In genomic region chr7:25216837-25217236, GRCh38 we compare ENCODE assay signal across 8 cellular contexts. TPM values are rescaled to one million over a fixed set of nuclear protein-coding genes. Genes with fewer than 3 reads are reported as not detected.
DNase-seq lines count a peak whose midpoint lies in the region; ATAC-seq, FAIRE-seq and TF ChIP-seq lines count a peak whose summit lies in the region.

No MANE protein-coding gene starts in this region.

- H3K36me3 Mint-ChIP-seq in CD14-positive monocyte: no peaks in the 10 kb centered on the region

- no peak for FAIRE-seq in bronchial epithelial cell (lab: Jason Lieb, UNC)

- intact Hi-C loops in CD14-positive monocyte (cut with micrococcal nuclease): no loop called here

- no peak overlapping the region for H3K4me3 Mint-ChIP-seq in CD14-positive monocyte

- DNase-seq in CD14-positive monocyte (ENCODE audit: low spot score) (no peak), HCEC 1CT (peak; percentile 44), NCI-H446 treated with DMSO at 0.1 percent for 48 hours (lab: John Stamatoyannopoulos, UW) (peak; percentile 33), bronchial epithelial cell (ENCODE audit: low read depth) (peak; percentile 60), lung microvascular endothelial cell (ENCODE audit: low read depth in 2 of 2) (peak; percentile 43 to 70)
- DNase-seq in activated naive CD4-positive, alpha-beta T cell treated with anti-CD3 and anti-CD28 coated beads, Interleukin-2, amount 50 U/mL, for 16 hours: no peak
- DNase-seq in stimulated activated naive CD4-positive, alpha-beta T cell treated with Interleukin-2 at 50 U/mL for 16 hours (lab: John Stamatoyannopoulos, UW): no peak

- no peaks in the 10 kb centered on the region for H3K4me1 Mint-ChIP-seq in CD14-positive monocyte

- H3K9me3 Mint-ChIP-seq in CD14-positive monocyte: peaks cover 0 to under 1% (median 0%) of the 10 kb centered on the region in 7 donors

- H3K27ac Mint-ChIP-seq in CD14-positive monocyte: no peak overlapping the region

- H3K27me3 ChIP-seq in bronchial epithelial cell (ENCODE audit: control insufficient read depth, insufficient read depth, low read length): no peaks in the 10 kb centered on the region

- H3K36me3 ChIP-seq in bronchial epithelial cell (ENCODE audit: control insufficient read depth, insufficient read depth, low read length): no peaks in the 10 kb centered on the region

- ATAC-seq in GM18861 (IDR thresholded peaks at IDR 0.05; ENCODE audit: unreplicated experiment): no peak

- TF ChIP-seq CTCF in CD14-positive monocyte (IDR thresholded peaks at IDR 0.05) (peak; percentile 88), bronchial epithelial cell (IDR thresholded peaks at IDR 0.05; ENCODE audit: insufficient read depth, low read length, severe bottlenecking) (peak; percentile 44)

- no peak overlapping the region for H3K4me3 ChIP-seq in bronchial epithelial cell (ENCODE audit: low read depth, low read length)

- H3K27me3 Mint-ChIP-seq in CD14-positive monocyte (ENCODE audit: low read depth in 3 of 3): peaks cover 7 to 9% (median 9%) of the 10 kb centered on the region in 3 donors

RNA-seq across cellular contexts. Expression of gene NPVF, which starts 11.4 kb away (rescaled TPM):
- not detected for polyA plus RNA-seq in CD14-positive monocyte
- total RNA-seq in bronchial epithelial cell (not detected in 2 replicates), lung microvascular endothelial cell (not detected in 2 replicates)

Comparison
In these comparisons a context has a peak if more than half of its experiments do, and no peak if none do; other contexts are left out.
1. DNase-seq: peak in HCEC 1CT (single experiment), NCI-H446 treated with DMSO at 0.1 percent for 48 hours (single experiment), bronchial epithelial cell (single experiment) and lung microvascular endothelial cell (2 of 2); none in CD14-positive monocyte (single experiment), activated naive CD4-positive, alpha-beta T cell treated with anti-CD3 and anti-CD28 coated beads, Interleukin-2, amount 50 U/mL, for 16 hours (single experiment) and stimulated activated naive CD4-positive, alpha-beta T cell treated with Interleukin-2 at 50 U/mL for 16 hours (single experiment).